ENCODE assay signal across 1 cellular context in genomic region chr21:45590726-45591618, GRCh38.
TF ChIP-seq lines count a peak whose summit lies in the region.

No MANE protein-coding gene starts in this region.

TF ChIP-seq in GM12878, 131 proteins besides CTCF, POLR2A, EP300 and RAD21 (continued from another document and continues in another):
- TF ChIP-seq REST (IDR thresholded peaks at IDR 0.05; ENCODE audit: low read depth, low read length) (no peak), ZNF217 (IDR thresholded peaks at IDR 0.05) (peak; percentile 14; the same call in 1 of the 2 replicates), MTA3 (IDR thresholded peaks at IDR 0.05; ENCODE audit: borderline replicate concordance, low read length) (no peak), EGR1 (IDR thresholded peaks at IDR 0.05; ENCODE audit: borderline replicate concordance in 1 of 2, low read depth in 2 of 2, low read length in 2 of 2) (no peak; a peak in 1 of 3 replicates), USF1 (IDR thresholded peaks at IDR 0.05; ENCODE audit: borderline replicate concordance, extremely low read length, insufficient read depth, low read depth, low read length) (no peak), SMAD5 (IDR thresholded peaks at IDR 0.05; ENCODE audit: low read depth) (no peak), TBL1XR1 (IDR thresholded peaks at IDR 0.05; ENCODE audit: low read depth, low read length) (no peak), TCF7 (IDR thresholded peaks at IDR 0.05; ENCODE audit: borderline replicate concordance) (no peak), CREB1 (IDR thresholded peaks at IDR 0.05; ENCODE audit: low read depth) (no peak), BCL11A (IDR thresholded peaks at IDR 0.05; ENCODE audit: low read depth, low read length) (no peak), MLLT1 (IDR thresholded peaks at IDR 0.05) (no peak), EZH2 (IDR thresholded peaks at IDR 0.05; ENCODE audit: borderline replicate concordance, control insufficient read depth, low read depth, low read length) (no peak), ELK1 (IDR thresholded peaks at IDR 0.05; ENCODE audit: low read depth, low read length) (no peak), DPF2 (IDR thresholded peaks at IDR 0.05) (0 out of 2 replicates have a peak, but pooled peaks have one; percentile 15), RUNX3 (IDR thresholded peaks at IDR 0.05; ENCODE audit: low read length) (no peak), ZBTB33 (IDR thresholded peaks at IDR 0.05) (no peak), IKZF2 (IDR thresholded peaks at IDR 0.05) (peak; percentile 25 to 49; a peak in 3 of 4 replicates), TAF1 (IDR thresholded peaks at IDR 0.05; ENCODE audit: borderline replicate concordance, low read depth, low read length) (no peak), SMC3 (IDR thresholded peaks at IDR 0.05; ENCODE audit: borderline replicate concordance, low read length) (no peak), BHLHE40 (IDR thresholded peaks at IDR 0.05; ENCODE audit: borderline replicate concordance in 1 of 2, low read depth in 2 of 2, low read length in 1 of 2) (no peak), ZBTB4 (CRISPR knock-in tag; IDR thresholded peaks at IDR 0.05) (no peak), SKIL (IDR thresholded peaks at IDR 0.05; ENCODE audit: low read depth, poor library complexity, severe bottlenecking) (no peak), SUZ12 (IDR thresholded peaks at IDR 0.05; ENCODE audit: unreplicated experiment) (no peak), LARP7 (IDR thresholded peaks at IDR 0.05) (no peak), MYC (IDR thresholded peaks at IDR 0.05; ENCODE audit: insufficient read depth, insufficient read length, insufficient replicate concordance, low read length, severe bottlenecking) (peak; percentile 47), BMI1 (IDR thresholded peaks at IDR 0.05; ENCODE audit: borderline replicate concordance) (no peak), BCLAF1 (IDR thresholded peaks at IDR 0.05) (no peak), NR2C1 (IDR thresholded peaks at IDR 0.05) (no peak), YY1 (IDR thresholded peaks at IDR 0.05; ENCODE audit: low read depth, low read length) (no peak), NFYA (IDR thresholded peaks at IDR 0.05; ENCODE audit: borderline replicate concordance, low read depth, low read length) (no peak), ZNF687 (IDR thresholded peaks at IDR 0.05) (no peak)
